Comparison of ENCODE assay signal across 1 cellular context in the genomic region with DNA sequence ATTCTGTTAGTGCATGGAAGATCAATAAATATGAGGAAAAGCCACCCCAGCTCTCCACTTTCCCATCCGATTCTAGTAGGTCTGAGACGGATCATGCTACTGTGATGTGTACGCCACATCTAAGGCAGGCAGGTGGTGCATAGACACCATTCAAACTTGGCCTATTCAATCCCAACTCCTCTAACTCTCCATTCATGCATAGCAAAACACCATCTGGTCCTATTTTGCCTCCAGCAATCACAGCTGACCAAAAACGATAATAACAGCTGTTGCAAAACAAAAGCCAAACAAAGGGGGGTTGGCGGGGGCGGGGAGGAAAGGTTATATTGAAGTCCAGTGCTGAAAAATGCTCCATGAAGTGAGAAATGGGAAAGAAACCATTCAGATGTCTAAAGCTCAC.
TF ChIP-seq lines count a peak whose summit lies in the region.

No MANE protein-coding gene starts in this region.

TF ChIP-seq in GM23338, 12 proteins besides CTCF, POLR2A, EP300 and RAD21 (continued from another document):
- TF ChIP-seq, protein P1, sequence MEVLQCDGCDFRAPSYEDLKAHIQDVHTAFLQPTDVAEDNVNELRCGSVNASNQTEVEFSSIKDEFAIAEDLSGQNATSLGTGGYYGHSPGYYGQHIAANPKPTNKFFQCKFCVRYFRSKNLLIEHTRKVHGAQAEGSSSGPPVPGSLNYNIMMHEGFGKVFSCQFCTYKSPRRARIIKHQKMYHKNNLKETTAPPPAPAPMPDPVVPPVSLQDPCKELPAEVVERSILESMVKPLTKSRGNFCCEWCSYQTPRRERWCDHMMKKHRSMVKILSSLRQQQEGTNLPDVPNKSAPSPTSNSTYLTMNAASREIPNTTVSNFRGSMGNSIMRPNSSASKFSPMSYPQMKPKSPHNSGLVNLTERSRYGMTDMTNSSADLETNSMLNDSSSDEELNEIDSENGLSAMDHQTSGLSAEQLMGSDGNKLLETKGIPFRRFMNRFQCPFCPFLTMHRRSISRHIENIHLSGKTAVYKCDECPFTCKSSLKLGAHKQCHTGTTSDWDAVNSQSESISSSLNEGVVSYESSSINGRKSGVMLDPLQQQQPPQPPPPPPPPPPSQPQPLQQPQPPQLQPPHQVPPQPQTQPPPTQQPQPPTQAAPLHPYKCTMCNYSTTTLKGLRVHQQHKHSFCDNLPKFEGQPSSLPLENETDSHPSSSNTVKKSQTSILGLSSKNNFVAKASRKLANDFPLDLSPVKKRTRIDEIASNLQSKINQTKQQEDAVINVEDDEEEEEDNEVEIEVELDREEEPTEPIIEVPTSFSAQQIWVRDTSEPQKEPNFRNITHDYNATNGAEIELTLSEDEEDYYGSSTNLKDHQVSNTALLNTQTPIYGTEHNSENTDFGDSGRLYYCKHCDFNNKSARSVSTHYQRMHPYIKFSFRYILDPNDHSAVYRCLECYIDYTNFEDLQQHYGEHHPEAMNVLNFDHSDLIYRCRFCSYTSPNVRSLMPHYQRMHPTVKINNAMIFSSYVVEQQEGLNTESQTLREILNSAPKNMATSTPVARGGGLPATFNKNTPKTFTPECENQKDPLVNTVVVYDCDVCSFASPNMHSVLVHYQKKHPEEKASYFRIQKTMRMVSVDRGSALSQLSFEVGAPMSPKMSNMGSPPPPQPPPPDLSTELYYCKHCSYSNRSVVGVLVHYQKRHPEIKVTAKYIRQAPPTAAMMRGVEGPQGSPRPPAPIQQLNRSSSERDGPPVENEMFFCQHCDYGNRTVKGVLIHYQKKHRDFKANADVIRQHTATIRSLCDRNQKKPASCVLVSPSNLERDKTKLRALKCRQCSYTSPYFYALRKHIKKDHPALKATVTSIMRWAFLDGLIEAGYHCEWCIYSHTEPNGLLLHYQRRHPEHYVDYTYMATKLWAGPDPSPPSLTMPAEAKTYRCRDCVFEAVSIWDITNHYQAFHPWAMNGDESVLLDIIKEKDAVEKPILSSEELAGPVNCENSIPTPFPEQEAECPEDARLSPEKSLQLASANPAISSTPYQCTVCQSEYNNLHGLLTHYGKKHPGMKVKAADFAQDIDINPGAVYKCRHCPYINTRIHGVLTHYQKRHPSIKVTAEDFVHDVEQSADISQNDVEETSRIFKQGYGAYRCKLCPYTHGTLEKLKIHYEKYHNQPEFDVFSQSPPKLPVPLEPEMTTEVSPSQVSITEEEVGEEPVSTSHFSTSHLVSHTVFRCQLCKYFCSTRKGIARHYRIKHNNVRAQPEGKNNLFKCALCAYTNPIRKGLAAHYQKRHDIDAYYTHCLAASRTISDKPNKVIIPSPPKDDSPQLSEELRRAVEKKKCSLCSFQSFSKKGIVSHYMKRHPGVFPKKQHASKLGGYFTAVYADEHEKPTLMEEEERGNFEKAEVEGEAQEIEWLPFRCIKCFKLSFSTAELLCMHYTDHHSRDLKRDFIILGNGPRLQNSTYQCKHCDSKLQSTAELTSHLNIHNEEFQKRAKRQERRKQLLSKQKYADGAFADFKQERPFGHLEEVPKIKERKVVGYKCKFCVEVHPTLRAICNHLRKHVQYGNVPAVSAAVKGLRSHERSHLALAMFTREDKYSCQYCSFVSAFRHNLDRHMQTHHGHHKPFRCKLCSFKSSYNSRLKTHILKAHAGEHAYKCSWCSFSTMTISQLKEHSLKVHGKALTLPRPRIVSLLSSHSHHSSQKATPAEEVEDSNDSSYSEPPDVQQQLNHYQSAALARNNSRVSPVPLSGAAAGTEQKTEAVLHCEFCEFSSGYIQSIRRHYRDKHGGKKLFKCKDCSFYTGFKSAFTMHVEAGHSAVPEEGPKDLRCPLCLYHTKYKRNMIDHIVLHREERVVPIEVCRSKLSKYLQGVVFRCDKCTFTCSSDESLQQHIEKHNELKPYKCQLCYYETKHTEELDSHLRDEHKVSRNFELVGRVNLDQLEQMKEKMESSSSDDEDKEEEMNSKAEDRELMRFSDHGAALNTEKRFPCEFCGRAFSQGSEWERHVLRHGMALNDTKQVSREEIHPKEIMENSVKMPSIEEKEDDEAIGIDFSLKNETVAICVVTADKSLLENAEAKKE (CRISPR knock-in tag; IDR thresholded peaks at IDR 0.05) = no peak
- TF ChIP-seq, protein P2, sequence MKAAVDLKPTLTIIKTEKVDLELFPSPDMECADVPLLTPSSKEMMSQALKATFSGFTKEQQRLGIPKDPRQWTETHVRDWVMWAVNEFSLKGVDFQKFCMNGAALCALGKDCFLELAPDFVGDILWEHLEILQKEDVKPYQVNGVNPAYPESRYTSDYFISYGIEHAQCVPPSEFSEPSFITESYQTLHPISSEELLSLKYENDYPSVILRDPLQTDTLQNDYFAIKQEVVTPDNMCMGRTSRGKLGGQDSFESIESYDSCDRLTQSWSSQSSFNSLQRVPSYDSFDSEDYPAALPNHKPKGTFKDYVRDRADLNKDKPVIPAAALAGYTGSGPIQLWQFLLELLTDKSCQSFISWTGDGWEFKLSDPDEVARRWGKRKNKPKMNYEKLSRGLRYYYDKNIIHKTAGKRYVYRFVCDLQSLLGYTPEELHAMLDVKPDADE (IDR thresholded peaks at IDR 0.05) = no peak
- TF ChIP-seq NANOG (IDR thresholded peaks at IDR 0.05; ENCODE audit: borderline replicate concordance) = no peak
